In genomic region chrX:15160558-15160957, GRCh38 we compare ENCODE assay signal across 21 cellular contexts.
A peak's percentile ranks its signal among the peaks of the same experiment; 100 is the strongest.
DNase-seq lines count a peak whose midpoint lies in the region; ATAC-seq and FAIRE-seq lines count a peak whose summit lies in the region.
"Had no signal": no experiment of that assay in that cellular context is flagged by ENCODE, and none has a peak within 500 bp of the region (broad histone marks: within the 10 kb centered on the region; RNA-seq: fewer than 3 reads in every experiment).

No MANE protein-coding gene starts in this region.

- DNase-seq in NCI-H526 treated with DMSO at 0.1 percent for 48 hours (lab: John Stamatoyannopoulos, UW) (no peak), cerebellum (ENCODE audit: low spot score) (no peak), amygdala (lab: John Stamatoyannopoulos, UW) (no peak)
- DNase-seq: activated CD4-positive, alpha-beta T cell treated with anti-CD3 and anti-CD28 coated beads for 36 hours; DMS79 treated with DMSO at 0.1 percent for 48 hours; effector CD4-positive, alpha-beta T cell; MG63; NCI-H146; NCI-H2227 treated with DMSO at 0.1 percent for 48 hours; occipital lobe; SHP77 treated with DMSO at 0.1 percent for 48 hours; spleen; upper lobe of left lung had no signal

- FAIRE-seq in islet of Langerhans (lab: Jason Lieb, UNC), result peak; percentile 78
- FAIRE-seq: keratinocyte had no signal

- ATAC-seq in GM18907 (IDR thresholded peaks at IDR 0.05; ENCODE audit: unreplicated experiment) (peak; percentile 74), GM21619 (IDR thresholded peaks at IDR 0.05; ENCODE audit: unreplicated experiment) (peak; percentile 58), HG03175 (IDR thresholded peaks at IDR 0.05; ENCODE audit: unreplicated experiment) (peak; percentile 67), HG02610 (IDR thresholded peaks at IDR 0.05; ENCODE audit: unreplicated experiment) (no peak)
- ATAC-seq: activated CD4-positive, alpha-beta T cell treated with anti-CD3 and anti-CD28 coated beads for 36 hours; esophagus mucosa; gastroesophageal sphincter had no signal
